8 cellular contexts compared by ENCODE assay signal in genomic region chr1:26695417-26696190, GRCh38. TPM values are rescaled to one million over a fixed set of nuclear protein-coding genes. Genes with fewer than 3 reads are reported as not detected.
DNase-seq lines count a peak whose midpoint lies in the region; ATAC-seq and TF ChIP-seq lines count a peak whose summit lies in the region.

ARID1A (plus strand) TSS chr1:26696015; CDS start chr1:26696404, 389 bp downstream.

- DNase-seq in NCI-H146 treated with DMSO at 0.1 percent for 48 hours (lab: John Stamatoyannopoulos, UW; ENCODE audit: unreplicated experiment) (peak; percentile 54), adrenal gland (peak; percentile 94 to 97 (median 95)), cardiac septum (ENCODE audit: low spot score) (peak; percentile 97), trophoblast cell (peak; percentile 97 to 99), tibial artery (peak; percentile 93 to 98)

- H2AFZ ChIP-seq in trophoblast cell (ENCODE audit: insufficient read depth, low read length, poor library complexity), result peak within 1 kb of the TSS; percentile 45

- peak within 1 kb of the TSS; percentile 98 for H3K18ac ChIP-seq in trophoblast cell (ENCODE audit: low read length)

- TF ChIP-seq CTCF in GM12875 (IDR thresholded peaks at IDR 0.05; ENCODE audit: borderline replicate concordance, insufficient read depth, low read depth, low read length) (no peak), adrenal gland (IDR thresholded peaks at IDR 0.05) (peak in 2 of 6 experiments; percentile 32 to 57), tibial artery (IDR thresholded peaks at IDR 0.05) (no peak)

- H2BK12ac ChIP-seq in trophoblast cell (ENCODE audit: low read length), result peak within 1 kb of the TSS; percentile 86

- H3K9ac ChIP-seq in trophoblast cell (ENCODE audit: low read length), result peak within 1 kb of the TSS; percentile 99

- intact Hi-C loops in T-helper 1 cell treated with Interleukin-12 subunit alpha and Interleukin-12 subunit beta and Interleukin-4 antibody, amounts not matched to agents 30 ng/mL and 1 ng/mL, for 36 hours (cut with micrococcal nuclease), result loop anchor here (1.0 to 10.0 kb wide), 4 partner anchors 226 to 1451 kb away; partner anchors contain the start of genes NUDC, RSRP1, SH3BGRL3 and UBXN11
- intact Hi-C loops in adrenal gland (cut with DNase I), result loop anchor here (5.0 kb wide), 1 partner anchor 87 kb away; no protein-coding TSS in a partner anchor
- intact Hi-C loops in cardiac septum (cut with DNase I), result loop anchor here (1.0 kb wide), 1 partner anchor 93 kb away; no protein-coding TSS in a partner anchor
- intact Hi-C loops in tibial artery (cut with DNase I; ENCODE audit: low total_unique reads), result loop anchor here (2.0 kb wide), 1 partner anchor 93 kb away; no protein-coding TSS in a partner anchor

- H3K4ac ChIP-seq in trophoblast cell (ENCODE audit: low read depth, low read length), result peak within 1 kb of the TSS; percentile 97

- ATAC-seq in HG02870 (IDR thresholded peaks at IDR 0.05; ENCODE audit: unreplicated experiment), result peak; percentile 38

- H3K23ac ChIP-seq in trophoblast cell (ENCODE audit: low read length), result peak within 1 kb of the TSS; percentile 58

- H2BK5ac ChIP-seq in trophoblast cell (ENCODE audit: low read depth, low read length, poor library complexity), result peak within 1 kb of the TSS; percentile 100

- peaks cover 37% of the 10 kb centered on the region for H3K79me2 ChIP-seq in trophoblast cell (ENCODE audit: control insufficient read depth, insufficient read depth, low read length, poor library complexity)

- H3K27me3 ChIP-seq in adrenal gland (no peaks in the 10 kb centered on the region), trophoblast cell (ENCODE audit: insufficient read depth, low read length) (no peaks in the 10 kb centered on the region), tibial artery (peaks cover 0 to 3% of the 10 kb centered on the region in 2 donors)

- H4K91ac ChIP-seq in trophoblast cell (ENCODE audit: low read depth, low read length), result peak within 1 kb of the TSS; percentile 98

- peak within 1 kb of the TSS; percentile 99 for H3K14ac ChIP-seq in trophoblast cell (ENCODE audit: low read length)

- H3K4me1 ChIP-seq in adrenal gland (replicated peaks in 1 of 2), result peaks cover 39 to 60% of the 10 kb centered on the region in 2 donors
- H3K4me1 ChIP-seq in trophoblast cell (ENCODE audit: control insufficient read depth in 1 of 2, insufficient read depth in 2 of 2, low read length in 2 of 2), result peaks cover 11 to 15% of the 10 kb centered on the region in 2 experiments
- peaks cover 3 to 51% (median 43%) of the 10 kb centered on the region in 4 donors for H3K4me1 ChIP-seq in tibial artery

- 0% methylated on average over 1 to 82 of the region's 86 CpGs; no CpG with 5 or more reads in 1 of the 4 donors for WGBS in adrenal gland, 4 donors
- no CpG with 5 or more reads among the region's 86 CpGs for WGBS in trophoblast cell (ENCODE audit: extremely low coverage, insufficient coverage, insufficient read length)

- peak; percentile 79 to 98 for TF ChIP-seq POLR2A in adrenal gland (IDR thresholded peaks at IDR 0.05)

- peak within 1 kb of the TSS; percentile 98 for H2BK120ac ChIP-seq in trophoblast cell (ENCODE audit: insufficient read depth, low read length, poor library complexity)

- peak within 1 kb of the TSS; percentile 79 for H3K4me3 ChIP-seq in GM12875 (ENCODE audit: low read depth, low read length)
- H3K4me3 ChIP-seq in adrenal gland, result peak within 1 kb of the TSS; percentile 74 to 98 (median 86)
- peak within 1 kb of the TSS; percentile 97 for H3K4me3 ChIP-seq in trophoblast cell (ENCODE audit: low read depth, low read length)
- H3K4me3 ChIP-seq in tibial artery, result peak within 1 kb of the TSS; percentile 94 to 96

- H3K9me3 ChIP-seq in adrenal gland (replicated peaks in 1 of 3) (no peaks in the 10 kb centered on the region), trophoblast cell (ENCODE audit: insufficient read depth, low read depth, low read length) (no peaks in the 10 kb centered on the region), tibial artery (no peaks in the 10 kb centered on the region)

- peaks cover 50% of the 10 kb centered on the region for H3K79me1 ChIP-seq in trophoblast cell (ENCODE audit: low read length)

- H4K8ac ChIP-seq in trophoblast cell (ENCODE audit: low read depth, low read length), result peak within 1 kb of the TSS; percentile 92

- peak within 1 kb of the TSS; percentile 95 for H2AK5ac ChIP-seq in trophoblast cell (ENCODE audit: low read length)

- H3K36me3 ChIP-seq in adrenal gland (replicated peaks in 1 of 2), result no peaks in the 10 kb centered on the region
- H3K36me3 ChIP-seq in trophoblast cell (ENCODE audit: control insufficient read depth in 1 of 2, insufficient read depth in 2 of 2, low read length in 2 of 2), result peaks cover 0 to 1% of the 10 kb centered on the region in 2 experiments
- H3K36me3 ChIP-seq in tibial artery, result no peaks in the 10 kb centered on the region

- peak within 1 kb of the TSS; percentile 94 for H4K12ac ChIP-seq in trophoblast cell (ENCODE audit: low read depth, low read length)

- H3K4me2 ChIP-seq in trophoblast cell (ENCODE audit: low read length), result peak within 1 kb of the TSS; percentile 94

- peak within 1 kb of the TSS; percentile 73 to 100 (median 93) for H3K27ac ChIP-seq in adrenal gland
- peak within 1 kb of the TSS; percentile 99 for H3K27ac ChIP-seq in trophoblast cell (ENCODE audit: low read depth, low read length)
- peak within 1 kb of the TSS; percentile 96 to 97 for H3K27ac ChIP-seq in tibial artery

RNA-seq across cellular contexts. Expression of gene ARID1A, which starts in this region (rescaled TPM):
- 124 and 130 TPM in 2 replicates for total RNA-seq in T-helper 1 cell treated with Interleukin-12 subunit alpha and Interleukin-12 subunit beta and Interleukin-4 antibody, amounts not matched to agents 30 ng/mL and 1 ng/mL, for 36 hours
- total RNA-seq in adrenal gland (10 to 100 TPM; 35.0 to 90.3 (median 57.0) TPM), cardiac septum (52.1 TPM)
- polyA plus RNA-seq in adrenal gland, result 10 to 100 TPM; 11.3 to 33.7 (median 24.5) TPM
- polyA plus RNA-seq in trophoblast cell (2013), result 84.0 and 87.9 TPM in 2 replicates

Comparison
In these comparisons a context has a peak if more than half of its experiments do, and no peak if none do; other contexts are left out.
1. Peak in every context shown above with its lines: DNase-seq, ATAC-seq, H3K4me3 ChIP-seq and H3K27ac ChIP-seq.